In the genomic region with DNA sequence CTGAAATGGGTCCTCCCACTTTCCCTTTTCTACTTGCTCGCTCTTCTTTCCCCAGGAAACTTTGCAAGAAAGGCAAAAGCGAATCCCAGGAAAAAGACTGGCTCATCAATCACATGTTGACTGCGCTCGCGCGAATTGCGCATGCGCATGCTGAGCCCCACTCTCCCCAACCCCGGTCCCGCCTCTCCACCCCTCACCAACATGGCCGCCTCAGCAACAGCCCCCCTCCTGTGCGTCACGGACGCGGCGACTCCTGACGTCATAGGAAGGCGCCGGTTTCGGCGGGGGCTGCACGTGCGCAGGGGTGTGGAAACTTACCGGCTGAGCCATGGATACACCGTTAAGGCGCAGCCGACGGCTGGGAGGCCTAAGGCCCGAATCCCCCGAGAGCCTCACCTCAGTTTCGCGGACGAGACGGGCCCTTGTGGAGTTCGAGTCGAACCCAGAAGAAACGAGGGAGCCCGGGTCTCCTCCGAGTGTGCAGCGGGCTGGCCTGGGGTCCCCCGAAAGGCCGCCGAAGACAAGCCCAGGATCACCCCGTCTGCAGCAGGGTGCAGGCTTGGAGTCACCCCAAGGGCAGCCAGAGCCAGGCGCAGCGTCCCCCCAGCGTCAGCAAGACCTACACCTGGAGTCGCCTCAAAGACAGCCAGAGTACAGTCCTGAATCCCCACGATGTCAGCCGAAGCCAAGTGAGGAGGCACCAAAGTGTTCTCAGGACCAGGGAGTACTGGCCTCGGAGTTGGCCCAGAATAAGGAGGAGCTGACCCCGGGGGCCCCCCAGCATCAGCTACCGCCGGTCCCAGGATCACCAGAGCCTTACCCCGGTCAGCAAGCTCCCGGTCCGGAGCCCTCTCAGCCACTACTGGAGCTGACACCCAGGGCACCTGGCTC, we compare ENCODE assay signal across 8 cellular contexts. TPM values are rescaled to one million over a fixed set of nuclear protein-coding genes. Genes with fewer than 3 reads are reported as not detected.
DNase-seq lines count a peak whose midpoint lies in the region; ATAC-seq and TF ChIP-seq lines count a peak whose summit lies in the region.

CCDC86 (plus strand) TSS at position 317 of the 891 bp plus-strand sequence; CDS start at position 329, 12 bp downstream.

- peak within 1 kb of the TSS; percentile 88 for H3K4me3 Mint-ChIP-seq in activated naive CD8-positive, alpha-beta T cell treated with anti-CD3 and anti-CD28 coated beads, Interleukin-2, amount 50 U/mL, for 24 hours

- peaks cover 16% of the 10 kb centered on the region for H3K4me1 ChIP-seq in ovary (ENCODE audit: insufficient read depth)
- H3K4me1 ChIP-seq in thymus (ENCODE audit: control insufficient read depth, insufficient read depth, low read length) = peaks cover 30% of the 10 kb centered on the region

- DNase-seq in GM12864 (ENCODE audit: low read depth) (peak; percentile 85), NCI-H1105 (lab: John Stamatoyannopoulos, UW) (peak; percentile 93), T follicular helper cell (ENCODE audit: low read depth) (peak; percentile 98), Right ventricle myocardium superior (peak; percentile 98), ovary (peak; percentile 97 to 99 (median 98))
- DNase-seq in activated naive CD8-positive, alpha-beta T cell treated with anti-CD3 and anti-CD28 coated beads, Interleukin-2, amount 50 U/mL, for 24 hours = peak; percentile 100

- intact Hi-C loops in Right ventricle myocardium superior (cut with DNase I) = loop anchor here (5.0 kb wide), 1 partner anchor 35 kb away; no protein-coding TSS in a partner anchor
- intact Hi-C loops in ovary (cut with DNase I) = loop anchor here in 1 of 4 donors (10.0 kb wide), 1 partner anchor 53 kb away; no protein-coding TSS in a partner anchor

- TF ChIP-seq CTCF in GM12864 (IDR thresholded peaks at IDR 0.05; ENCODE audit: low read depth, low read length, missing control alignments) (no peak), ovary (IDR thresholded peaks at IDR 0.05) (peak in 1 of 3 donors; percentile 31)

- peak; percentile 36 for TF ChIP-seq POLR2A in ovary (IDR thresholded peaks at IDR 0.05)

- H3K4me3 ChIP-seq in GM12864 (ENCODE audit: low read depth, low read length) = peak within 1 kb of the TSS; percentile 97
- peak within 1 kb of the TSS; percentile 87 for H3K4me3 ChIP-seq in ovary
- H3K4me3 ChIP-seq in thymus (ENCODE audit: low read length) = peak within 1 kb of the TSS; percentile 53

- peak within 1 kb of the TSS; percentile 22 to 56 for H3K27ac ChIP-seq in ovary
- peak within 1 kb of the TSS; percentile 20 for H3K27ac ChIP-seq in thymus (ENCODE audit: low read depth)

- H3K27me3 ChIP-seq in ovary (no peaks in the 10 kb centered on the region), thymus (ENCODE audit: control insufficient read depth, insufficient read depth) (no peaks in the 10 kb centered on the region)

- TF ChIP-seq EP300 in ovary (IDR thresholded peaks at IDR 0.05) = peak; percentile 37

- ATAC-seq in HG02623 (IDR thresholded peaks at IDR 0.05; ENCODE audit: unreplicated experiment) = peak; percentile 79
- ATAC-seq in activated naive CD8-positive, alpha-beta T cell treated with anti-CD3 and anti-CD28 coated beads, Interleukin-2, amount 50 U/mL, for 24 hours = peak; percentile 89
- peak; percentile 97 for ATAC-seq in Right ventricle myocardium superior (ENCODE audit: poor library complexity)

- peaks cover 39% of the 10 kb centered on the region for H3K4me1 Mint-ChIP-seq in activated naive CD8-positive, alpha-beta T cell treated with anti-CD3 and anti-CD28 coated beads, Interleukin-2, amount 50 U/mL, for 24 hours

- H3K27me3 Mint-ChIP-seq in activated naive CD8-positive, alpha-beta T cell treated with anti-CD3 and anti-CD28 coated beads, Interleukin-2, amount 50 U/mL, for 24 hours = no peaks in the 10 kb centered on the region

- 0% methylated on average over 45 to 57 of the region's 57 CpGs for WGBS in ovary, 3 donors
- WGBS in thymus = under 1% methylated on average over 57 of the region's 57 CpGs

- H3K27ac Mint-ChIP-seq in activated naive CD8-positive, alpha-beta T cell treated with anti-CD3 and anti-CD28 coated beads, Interleukin-2, amount 50 U/mL, for 24 hours = peak within 1 kb of the TSS; percentile 97

- no peaks in the 10 kb centered on the region for H3K36me3 ChIP-seq in ovary
- H3K36me3 ChIP-seq in thymus (ENCODE audit: control insufficient read depth, insufficient read depth) = peaks cover 3% of the 10 kb centered on the region

- H3K9me3 ChIP-seq in ovary = no peaks in the 10 kb centered on the region
- H3K9me3 ChIP-seq in thymus (ENCODE audit: control insufficient read depth) = no peaks in the 10 kb centered on the region

- peaks cover 34% of the 10 kb centered on the region for H3K36me3 Mint-ChIP-seq in activated naive CD8-positive, alpha-beta T cell treated with anti-CD3 and anti-CD28 coated beads, Interleukin-2, amount 50 U/mL, for 24 hours (ENCODE audit: low read depth)

- H3K9me3 Mint-ChIP-seq in activated naive CD8-positive, alpha-beta T cell treated with anti-CD3 and anti-CD28 coated beads, Interleukin-2, amount 50 U/mL, for 24 hours = no peaks in the 10 kb centered on the region

RNA-seq across cellular contexts. Expression of gene CCDC86, which starts in this region (rescaled TPM):
- total RNA-seq in Right ventricle myocardium superior (8.4 TPM), ovary (10 to 100 TPM in 6 of 7 donors, 1 to 10 TPM in 1; 7.0 to 32.9 (median 20.4) TPM)
- polyA plus RNA-seq in ovary (10 to 100 TPM; 10.5 to 16.4 TPM), thymus (11.0 TPM)

Comparison
In these comparisons a context has a peak if more than half of its experiments do, and no peak if none do; other contexts are left out.
1. Peak in every context shown above with its lines: DNase-seq, ATAC-seq, H3K4me3 ChIP-seq and H3K27ac ChIP-seq.